Comparison of ENCODE assay signal across 9 cellular contexts in genomic region chr2:75055820-75056675, GRCh38.
DNase-seq lines count a peak whose midpoint lies in the region; ATAC-seq and TF ChIP-seq lines count a peak whose summit lies in the region.
"Had no signal": no experiment of that assay in that cellular context is flagged by ENCODE, and none has a peak within 500 bp of the region (broad histone marks: within the 10 kb centered on the region; RNA-seq: fewer than 3 reads in every experiment).

No MANE protein-coding gene starts in this region.

- no peak for TF ChIP-seq RAD21 in IMR-90 (IDR thresholded peaks at IDR 0.05; ENCODE audit: low read length)

- no peaks in the 10 kb centered on the region for H3K9me2 ChIP-seq in GM23338 (ENCODE audit: insufficient read depth)

- no peak overlapping the region for H2AFZ ChIP-seq in GM23338
- H2AFZ ChIP-seq in IMR-90 (replicated peaks; ENCODE audit: low read length, poor library complexity): no peak overlapping the region
- peak overlapping the region; percentile 54 for H2AFZ ChIP-seq in neural progenitor cell (replicated peaks)

- H3K9me3 Mint-ChIP-seq in GM23338: no peaks in the 10 kb centered on the region
- no peaks in the 10 kb centered on the region for H3K9me3 Mint-ChIP-seq in neural progenitor cell

- H4K8ac ChIP-seq in IMR-90 (ENCODE audit: low read depth in 2 of 2, low read length in 2 of 2): no peak overlapping the region

- no peaks in the 10 kb centered on the region for H3K9me1 ChIP-seq in IMR-90 (ENCODE audit: insufficient read depth, low read length)

- H3K18ac ChIP-seq in IMR-90 (ENCODE audit: low read depth, low read length): no peak overlapping the region

- no peak overlapping the region for H3K56ac ChIP-seq in IMR-90 (ENCODE audit: extremely low read depth, insufficient read depth, low read length)

- in situ Hi-C loops in IMR-90 (cut with MboI; ENCODE audit: low sequenced_read_pairs): no loop called here

- no peak overlapping the region for H2BK20ac ChIP-seq in IMR-90 (ENCODE audit: low read depth, low read length)

- POLR2A ChIA-PET in IMR-90 (lab: Charles Lee; ENCODE audit: unreplicated experiment): no interaction called here

- H3K23ac ChIP-seq in IMR-90 (ENCODE audit: low read depth, low read length): no peak overlapping the region

- H3K4ac ChIP-seq in IMR-90 (ENCODE audit: low read depth, low read length): no peak overlapping the region

- CTCF ChIA-PET in IMR-90 (lab: Yijun Ruan, JAX): no interaction called here

- H3K27ac Mint-ChIP-seq in GM23338: peak overlapping the region; percentile 91
- H3K27ac Mint-ChIP-seq in neural progenitor cell: no peak overlapping the region

- WGBS in IMR-90 (ENCODE audit: extremely low coverage in 2 of 2, insufficient read length in 1 of 2), 2 experiments: 59% methylated on average over 3 of the region's 10 CpGs; no CpG with 5 or more reads in 1 of the 2 experiments

- H2BK15ac ChIP-seq in IMR-90 (ENCODE audit: low read depth, low read length): no peak overlapping the region

- H3K4me3 ChIP-seq in GM23338 (peak overlapping the region; percentile 7; the same call in 1 of the 2 replicates), IMR-90 (ENCODE audit: insufficient read depth, low read depth, low read length) (no peak overlapping the region), neural progenitor cell (no peak overlapping the region), ascending aorta (no peak overlapping the region)

- H3K4me1 Mint-ChIP-seq in GM23338 (peaks cover 67% of the 10 kb centered on the region), neural progenitor cell (peaks cover 9% of the 10 kb centered on the region)

- H3K4me2 ChIP-seq in GM23338 (peak overlapping the region; percentile 33), IMR-90 (ENCODE audit: low read depth, low read length) (no peak overlapping the region), neural progenitor cell (peak overlapping the region; percentile 45)

- H3K27ac ChIP-seq in GM23338 (ENCODE audit: low read depth) (peak overlapping the region; percentile 93), IMR-90 (ENCODE audit: insufficient read depth, low read length) (no peak overlapping the region), neural progenitor cell (no peak overlapping the region), ascending aorta (no peak overlapping the region)

- H3K14ac ChIP-seq in IMR-90 (replicated peaks; ENCODE audit: low read depth, low read length): no peak overlapping the region

- dilution Hi-C loops in IMR-90 (cut with HindIII; ENCODE audit: low sequenced_read_pairs, unreplicated experiment): no loop called here

- no peak overlapping the region for H2BK5ac ChIP-seq in IMR-90 (ENCODE audit: low read depth, low read length, poor library complexity, severe bottlenecking)

- H2BK120ac ChIP-seq in IMR-90 (ENCODE audit: low read depth, low read length): no peak overlapping the region

- TF ChIP-seq CTCF in GM23338 (conservative IDR thresholded peaks at IDR 0.05; ENCODE audit: low read depth in 2 of 2) (no peak), IMR-90 (conservative IDR thresholded peaks at IDR 0.05; ENCODE audit: low read depth, low read length) (no peak), neural progenitor cell (IDR thresholded peaks at IDR 0.05) (no peak), ascending aorta (IDR thresholded peaks at IDR 0.05) (no peak)

- H3K79me1 ChIP-seq in IMR-90 (ENCODE audit: low read depth in 1 of 2, low read length in 2 of 2): no peaks in the 10 kb centered on the region

- DNase-seq in GM23338 (ENCODE audit: low spot score) (peak; percentile 96), IMR-90 (peak; percentile 38), neural progenitor cell (ENCODE audit: low spot score) (peak; percentile 73), H4 (ENCODE audit: low spot score) (no peak), anterior cingulate cortex (lab: John Stamatoyannopoulos, UW) (no peak), ascending aorta (ENCODE audit: low spot score in 2 of 2) (no peak)
- DNase-seq: aorta, MV-4-11 had no signal

- BruUV-seq in IMR-90 (replicated peaks; lab: Mats Ljungman, UMichigan): no TSS peak

- no peak overlapping the region for H4K91ac ChIP-seq in IMR-90 (ENCODE audit: insufficient read depth, low read depth, low read length)

- ATAC-seq in GM18867 (IDR thresholded peaks at IDR 0.05; ENCODE audit: unreplicated experiment): peak; percentile 49
- ATAC-seq in GM23338: peak; percentile 93
- peak; percentile 21; the same call in 1 of the 2 replicates for ATAC-seq in IMR-90 (ENCODE audit: low read depth)

- H4K20me1 ChIP-seq in GM23338 (replicated peaks; ENCODE audit: insufficient read depth): no peaks in the 10 kb centered on the region
- no peaks in the 10 kb centered on the region for H4K20me1 ChIP-seq in IMR-90 (ENCODE audit: insufficient read depth, low read length)
- no peaks in the 10 kb centered on the region for H4K20me1 ChIP-seq in neural progenitor cell (ENCODE audit: low read depth)

- no peaks in the 10 kb centered on the region for H3K79me2 ChIP-seq in GM23338 (replicated peaks; ENCODE audit: insufficient read depth)
- H3K79me2 ChIP-seq in neural progenitor cell (ENCODE audit: low read depth): no peaks in the 10 kb centered on the region

- H3K36me3 Mint-ChIP-seq in GM23338 (ENCODE audit: low read depth) (no peaks in the 10 kb centered on the region; the same call in 2 of the 3 replicates), neural progenitor cell (no peaks in the 10 kb centered on the region)

- H3K36me3 ChIP-seq in GM23338 (ENCODE audit: insufficient read depth) (no peaks in the 10 kb centered on the region), IMR-90 (ENCODE audit: control insufficient read depth, insufficient read depth, low read length) (no peaks in the 10 kb centered on the region), neural progenitor cell (no peaks in the 10 kb centered on the region), ascending aorta (no peaks in the 10 kb centered on the region)

- peaks cover 8% of the 10 kb centered on the region for H3K27me3 Mint-ChIP-seq in GM23338 (ENCODE audit: insufficient read depth, low read depth, poor library complexity)
- peaks cover 4% of the 10 kb centered on the region for H3K27me3 Mint-ChIP-seq in neural progenitor cell (ENCODE audit: insufficient read depth, low read depth)

- intact Hi-C loops in IMR-90 (cut with micrococcal nuclease): no loop called here
- intact Hi-C loops in ascending aorta (cut with DNase I): no loop called here

- H3K9ac ChIP-seq in IMR-90 (ENCODE audit: low read depth, low read length) (no peak overlapping the region), neural progenitor cell (no peak overlapping the region)

- H3K9me3 ChIP-seq in IMR-90 (ENCODE audit: control insufficient read depth, insufficient read depth, low read length): no peaks in the 10 kb centered on the region
- H3K9me3 ChIP-seq in neural progenitor cell (ENCODE audit: low read depth): no peaks in the 10 kb centered on the region
- H3K9me3 ChIP-seq in ascending aorta: no peaks in the 10 kb centered on the region

- no peak overlapping the region for H2AK9ac ChIP-seq in IMR-90 (replicated peaks; ENCODE audit: low read depth, low read length, poor library complexity)

- H3K4me3 Mint-ChIP-seq in GM23338: peak overlapping the region; percentile 23; the same call in 2 of the 3 replicates
- H3K4me3 Mint-ChIP-seq in neural progenitor cell: no peak overlapping the region

- no peak for TF ChIP-seq POLR2A in IMR-90 (IDR thresholded peaks at IDR 0.05; ENCODE audit: low read depth, low read length)

- H4K5ac ChIP-seq in IMR-90 (ENCODE audit: low read depth, low read length): no peak overlapping the region

- no peak overlapping the region for H2AK5ac ChIP-seq in IMR-90 (ENCODE audit: low read depth, low read length)

- H3K27me3 ChIP-seq in GM23338 (ENCODE audit: insufficient read depth) (no peaks in the 10 kb centered on the region), IMR-90 (ENCODE audit: control insufficient read depth, insufficient read depth, low read length) (no peaks in the 10 kb centered on the region), neural progenitor cell (no peaks in the 10 kb centered on the region), ascending aorta (no peaks in the 10 kb centered on the region)

- peaks cover 6% of the 10 kb centered on the region for H3F3A ChIP-seq in GM23338 (replicated peaks; ENCODE audit: low read depth)
- H3F3A ChIP-seq in neural progenitor cell (ENCODE audit: low read depth): peaks cover 28% of the 10 kb centered on the region

- H3K4me1 ChIP-seq in GM23338 (ENCODE audit: insufficient read depth) (peaks cover 46% of the 10 kb centered on the region), IMR-90 (ENCODE audit: control insufficient read depth, insufficient read depth, low read length) (no peaks in the 10 kb centered on the region), neural progenitor cell (peaks cover 38% of the 10 kb centered on the region), ascending aorta (no peaks in the 10 kb centered on the region)

TF ChIP-seq in GM23338, 12 proteins besides CTCF, POLR2A, EP300 and RAD21:
- TF ChIP-seq STAT1 (IDR thresholded peaks at IDR 0.05; ENCODE audit: unreplicated experiment) (no peak), JUNB (IDR thresholded peaks at IDR 0.05; ENCODE audit: unreplicated experiment) (no peak), EZH2phosphoT487 (IDR thresholded peaks at IDR 0.05; ENCODE audit: unreplicated experiment) (no peak), POLR2AphosphoS5 (IDR thresholded peaks at IDR 0.05; ENCODE audit: low read depth) (peak; percentile 41), NANOG (IDR thresholded peaks at IDR 0.05; ENCODE audit: borderline replicate concordance) (peak; percentile 73), CREB1 (CRISPR knock-in tag; IDR thresholded peaks at IDR 0.05; ENCODE audit: low read depth) (no peak)

TF ChIP-seq in IMR-90, 13 proteins besides CTCF, POLR2A, EP300 and RAD21:
- no peak for TF ChIP-seq CHD1 (IDR thresholded peaks at IDR 0.05; ENCODE audit: low read depth, low read length)
- no peak for TF ChIP-seq CEBPB (IDR thresholded peaks at IDR 0.05; ENCODE audit: low read depth, low read length)
- no peak for TF ChIP-seq ELK1 (IDR thresholded peaks at IDR 0.05; ENCODE audit: borderline replicate concordance, low read depth, low read length)
- TF ChIP-seq FOS (IDR thresholded peaks at IDR 0.05; ENCODE audit: low read depth, low read length): no peak
- TF ChIP-seq SMC3 (IDR thresholded peaks at IDR 0.05; ENCODE audit: low read depth, low read length): no peak
TF ChIP-seq in IMR-90: peak in this region for 0.

Comparison
In these comparisons a context has a peak if more than half of its experiments do, and no peak if none do; other contexts are left out.
1. ATAC-seq: peak in every context shown above with its lines; median percentile 93 in GM23338; 49 in GM18867; 21 in IMR-90.
2. DNase-seq: peak in GM23338 (single experiment), IMR-90 (single experiment) and neural progenitor cell (single experiment); none in H4 (single experiment), anterior cingulate cortex (0 of 58) and ascending aorta (0 of 2).